ENCODE assay signal across 16 cellular contexts in the genomic region with DNA sequence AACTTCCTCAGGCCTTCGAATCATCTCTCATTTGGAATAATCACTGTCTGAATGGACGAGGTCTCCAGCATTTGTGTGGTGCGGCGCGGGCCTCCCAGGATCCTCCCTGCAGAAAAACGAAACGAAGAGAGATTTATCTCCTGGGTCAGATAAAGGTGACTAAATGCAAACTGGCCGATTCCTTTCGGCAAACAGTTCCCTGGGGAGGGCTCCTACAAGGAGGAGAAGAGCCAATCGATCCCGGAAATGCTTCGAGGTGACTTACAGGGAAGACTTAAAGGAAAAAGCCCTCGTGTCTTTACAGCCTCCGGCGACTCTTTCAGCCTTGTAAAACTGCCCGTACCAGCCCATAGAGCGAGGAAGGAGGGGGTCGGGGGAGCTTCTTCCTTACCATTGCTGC.
"Had no signal": no experiment of that assay in that cellular context is flagged by ENCODE, and none has a peak within 500 bp of the region (broad histone marks: within the 10 kb centered on the region; RNA-seq: fewer than 3 reads in every experiment).

No MANE protein-coding gene starts in this region.

- H3K36me3 ChIP-seq: brain microvascular endothelial cell, prostate gland, right lobe of liver had no signal

- DNase-seq: activated CD4-positive, alpha-beta T cell treated with anti-CD3 and anti-CD28 coated beads, Interleukin-2, amount 50 U/mL, for 1 hour; activated effector memory CD4-positive, alpha-beta T cell treated with anti-CD3 and anti-CD28 coated beads, Interleukin-2, amount 50 U/mL, for 16 hours; brain microvascular endothelial cell; dorsolateral prefrontal cortex; kidney; naive B cell; occipital lobe; right lobe of liver; stimulated activated CD4-positive, alpha-beta T cell treated with anti-CD3 and anti-CD28 coated beads, Interleukin-2, amount 100 ng/mL, for 24 hours; stimulated activated naive CD4-positive, alpha-beta T cell; substantia nigra; trophoblast cell had no signal

- ATAC-seq: activated naive CD4-positive, alpha-beta T cell treated with anti-CD3 and anti-CD28 coated beads, Interleukin-2, amount 50 U/mL, for 72 hours; esophagus mucosa; right lobe of liver had no signal

- H3K4me3 Mint-ChIP-seq: naive B cell; T-helper 1 cell treated with Interleukin-12 subunit alpha and Interleukin-12 subunit beta and Interleukin-4 antibody, amounts not matched to agents 30 μg/mL and 1 μg/mL, for 36 hours had no signal

- H3K4me3 ChIP-seq: dorsolateral prefrontal cortex, prostate gland, right lobe of liver had no signal

- H3K27ac Mint-ChIP-seq: activated naive CD4-positive, alpha-beta T cell treated with anti-CD3 and anti-CD28 coated beads, Interleukin-2, amount 50 U/mL, for 72 hours; T-helper 1 cell treated with Interleukin-12 subunit alpha and Interleukin-12 subunit beta and Interleukin-4 antibody, amounts not matched to agents 30 μg/mL and 1 μg/mL, for 36 hours had no signal

- H3K27me3 ChIP-seq: brain microvascular endothelial cell, dorsolateral prefrontal cortex, right lobe of liver had no signal

- H3K9me3 ChIP-seq: prostate gland, right lobe of liver had no signal

- H3K4me1 ChIP-seq: prostate gland, right lobe of liver had no signal

- H3K27me3 Mint-ChIP-seq: naive B cell had no signal
